Comparison of ENCODE assay signal across 9 cellular contexts in the genomic region with DNA sequence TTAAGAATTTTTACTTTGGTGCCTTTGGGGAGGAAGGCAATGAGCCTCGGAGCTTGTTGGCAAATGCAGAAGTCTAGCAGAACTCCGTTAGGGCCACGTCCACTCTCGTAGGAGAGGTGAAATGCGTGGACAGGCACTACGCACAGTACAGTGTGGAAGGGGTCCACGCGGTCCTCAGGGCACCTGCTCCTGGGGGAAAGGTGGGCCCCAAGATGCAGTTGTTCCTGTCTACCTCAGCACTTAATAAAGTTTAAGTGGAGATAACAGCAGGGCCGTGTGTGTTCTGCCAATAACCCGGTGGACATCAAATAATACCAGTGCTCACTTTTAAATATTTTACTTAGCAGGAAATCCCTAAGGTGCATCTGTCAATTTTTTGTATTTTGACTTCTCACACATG. TPM values are rescaled to one million over a fixed set of nuclear protein-coding genes. Genes with fewer than 3 reads are reported as not detected.
A peak's percentile ranks its signal among the peaks of the same experiment; 100 is the strongest.
DNase-seq lines count a peak whose midpoint lies in the region; ATAC-seq and TF ChIP-seq lines count a peak whose summit lies in the region.
"Had no signal": no experiment of that assay in that cellular context is flagged by ENCODE, and none has a peak within 500 bp of the region (broad histone marks: within the 10 kb centered on the region; RNA-seq: fewer than 3 reads in every experiment).

No MANE protein-coding gene starts in this region.

- 0 out of 2 replicates have a peak, but pooled peaks cover 4% of the 10 kb centered on the region for H3K36me3 ChIP-seq in HAP-1 (replicated peaks)
- H3K36me3 ChIP-seq in WERI-Rb-1, result peaks cover 16% of the 10 kb centered on the region
- peaks cover 7% of the 10 kb centered on the region for H3K36me3 ChIP-seq in skeletal muscle satellite cell (ENCODE audit: insufficient read depth, low read length)

- in situ Hi-C loops in HAP-1 (cut with MboI; ENCODE audit: low sequenced_read_pairs), result no loop called here

- H3K4me3 ChIP-seq in HAP-1 (peak overlapping the region; percentile 54), WERI-Rb-1 (ENCODE audit: low read depth, low read length) (peak overlapping the region; percentile 80), fibroblast of villous mesenchyme (ENCODE audit: low read depth, low read length) (peak overlapping the region; percentile 78), skeletal muscle satellite cell (ENCODE audit: low read length) (peak overlapping the region; percentile 88)

- H3K27me3 ChIP-seq in HAP-1 (ENCODE audit: low read depth), result no peaks in the 10 kb centered on the region
- no peaks in the 10 kb centered on the region for H3K27me3 ChIP-seq in WERI-Rb-1 (ENCODE audit: insufficient read depth, low read depth, severe bottlenecking)
- H3K27me3 ChIP-seq in skeletal muscle satellite cell (ENCODE audit: control insufficient read depth, insufficient read depth, low read length), result no peaks in the 10 kb centered on the region

- peak overlapping the region; percentile 74 for H3K9ac ChIP-seq in skeletal muscle satellite cell (ENCODE audit: low read depth, low read length)

- DNase-seq in HAP-1 (ENCODE audit: low spot score in 2 of 2) (no peak), WERI-Rb-1 (no peak), fibroblast of villous mesenchyme (ENCODE audit: low read depth) (no peak), NCI-H2171 (lab: John Stamatoyannopoulos, UW) (no peak), COLO668 (lab: John Stamatoyannopoulos, UW; ENCODE audit: unreplicated experiment) (no peak)
- DNase-seq in stimulated activated CD4-positive, alpha-beta T cell treated with anti-CD3 and anti-CD28 coated beads, Interleukin-1b, Interleukin-23, amount 100 ng/mL, for 48 hours, result no peak
- DNase-seq: NCI-H2081 treated with DMSO at 0.1 percent for 48 hours had no signal

- TF ChIP-seq CTCF in WERI-Rb-1 (IDR thresholded peaks at IDR 0.05; ENCODE audit: low read depth, low read length), result no peak
- TF ChIP-seq CTCF in fibroblast of villous mesenchyme (IDR thresholded peaks at IDR 0.05; ENCODE audit: insufficient read depth, low read depth, low read length), result no peak

- H3K27ac ChIP-seq in WERI-Rb-1, result no peak overlapping the region

- no peak for ATAC-seq in GM19463 (IDR thresholded peaks at IDR 0.05; ENCODE audit: unreplicated experiment)

- H3K4me1 ChIP-seq in HAP-1, result peaks cover 32% of the 10 kb centered on the region
- peaks cover 39% of the 10 kb centered on the region for H3K4me1 ChIP-seq in skeletal muscle satellite cell (ENCODE audit: control insufficient read depth, insufficient read depth, low read length)

- H3K4me2 ChIP-seq in skeletal muscle satellite cell (ENCODE audit: low read length), result peak overlapping the region; percentile 85

- H3K9me3 ChIP-seq in HAP-1 (no peaks in the 10 kb centered on the region), WERI-Rb-1 (ENCODE audit: severe bottlenecking) (no peaks in the 10 kb centered on the region), skeletal muscle satellite cell (replicated peaks; ENCODE audit: low read length) (no peaks in the 10 kb centered on the region)

RNA-seq across cellular contexts. Expression of gene RAB11FIP3, which starts 1.8 kb away (rescaled TPM):
- total RNA-seq in fibroblast of villous mesenchyme, result 19.0 and 19.4 TPM in 2 replicates
- 12.9 and 15.2 TPM in 2 replicates for total RNA-seq in skeletal muscle satellite cell (2012; rRNA removed)

RNA-seq across cellular contexts. Expression of gene DECR2, which starts 25.6 kb away (rescaled TPM):
- total RNA-seq in fibroblast of villous mesenchyme, result 11.6 and 16.0 TPM in 2 replicates
- 17.5 and 21.8 TPM in 2 replicates for total RNA-seq in skeletal muscle satellite cell (2012; rRNA removed)

RNA-seq across cellular contexts. Expression of gene NME4, which starts 30.3 kb away (rescaled TPM):
- total RNA-seq in fibroblast of villous mesenchyme, result 126 TPM in 2 replicates
- total RNA-seq in skeletal muscle satellite cell (2012; rRNA removed), result 86.2 and 134 TPM in 2 replicates

RNA-seq across cellular contexts. Expression of gene PGAP6, which starts 45.5 kb away (rescaled TPM):
- 51.5 and 52.2 TPM in 2 replicates for total RNA-seq in fibroblast of villous mesenchyme
- 55.7 and 57.8 TPM in 2 replicates for total RNA-seq in skeletal muscle satellite cell (2012; rRNA removed)

RNA-seq across cellular contexts. Expression of gene MRPL28, which starts 57.0 kb away (rescaled TPM):
- 80.3 and 86.7 TPM in 2 replicates for total RNA-seq in fibroblast of villous mesenchyme
- total RNA-seq in skeletal muscle satellite cell (2012; rRNA removed), result 83.1 and 89.3 TPM in 2 replicates
